1 cellular context compared by ENCODE assay signal in the genomic region with DNA sequence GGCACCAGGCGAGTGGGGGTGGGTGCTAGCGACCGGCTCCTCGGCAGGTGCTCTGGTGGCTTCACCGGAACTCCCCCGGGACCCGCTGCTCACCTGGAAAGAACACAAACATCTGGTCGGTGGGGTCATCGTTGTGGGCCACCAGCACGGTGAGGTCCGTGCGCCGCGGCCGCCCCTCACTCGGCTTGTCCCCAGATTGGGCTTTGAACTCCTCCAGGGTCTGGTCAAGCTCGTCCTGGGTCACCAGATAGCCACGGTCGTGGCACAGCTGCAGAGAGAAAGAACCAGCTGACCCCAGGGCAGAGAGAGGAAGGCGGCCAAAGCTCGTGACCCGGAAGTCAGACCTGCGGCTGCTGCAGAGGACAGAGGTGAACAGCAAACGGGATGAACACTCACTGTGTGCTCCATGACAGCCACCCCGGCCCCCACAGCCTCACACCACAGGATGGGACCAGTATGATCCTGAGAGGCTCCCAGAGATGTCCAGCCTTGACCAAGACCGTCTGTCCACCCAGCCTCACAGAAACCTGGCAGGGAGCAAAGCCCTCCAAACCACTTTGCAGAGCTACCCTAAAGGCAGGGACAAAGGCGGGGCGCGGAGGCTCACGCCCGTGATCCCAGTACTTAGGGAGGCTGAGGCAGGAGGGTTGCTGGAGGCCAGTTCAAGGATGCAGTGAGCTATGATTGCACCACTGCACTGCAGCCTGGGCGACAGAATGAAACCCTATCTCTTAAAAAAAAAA.
TF ChIP-seq lines count a peak whose summit lies in the region.

No MANE protein-coding gene starts in this region.

TF ChIP-seq in HepG2, 621 proteins besides CTCF, POLR2A, EP300 and RAD21 (continued from another document and continues in another):
- TF ChIP-seq NRL (CRISPR knock-in tag; IDR thresholded peaks at IDR 0.05; ENCODE audit: borderline replicate concordance) (0 out of 2 replicates have a peak, but pooled peaks have one; percentile 30), ZSCAN20 (CRISPR knock-in tag; IDR thresholded peaks at IDR 0.05; ENCODE audit: borderline replicate concordance) (no peak), ZNF552 (CRISPR knock-in tag; IDR thresholded peaks at IDR 0.05; ENCODE audit: borderline replicate concordance) (no peak), XRCC5 (optimal IDR thresholded peaks at IDR 0.05; ENCODE audit: low read length) (no peak), NFIC (IDR thresholded peaks at IDR 0.05; ENCODE audit: low read length) (no peak), ZNF674 (CRISPR knock-in tag; IDR thresholded peaks at IDR 0.05; ENCODE audit: low read depth) (no peak), ZBTB38 (CRISPR knock-in tag; IDR thresholded peaks at IDR 0.05) (0 out of 2 replicates have a peak, but pooled peaks have one; percentile 27), ZSCAN12 (CRISPR knock-in tag; IDR thresholded peaks at IDR 0.05) (no peak), ZNF143 (CRISPR knock-in tag; IDR thresholded peaks at IDR 0.05) (peak; percentile 52; the same call in 1 of the 2 replicates), YEATS4 (CRISPR knock-in tag; IDR thresholded peaks at IDR 0.05; ENCODE audit: borderline replicate concordance) (peak; percentile 40; the same call in 1 of the 2 replicates), ZNF644 (CRISPR knock-in tag; IDR thresholded peaks at IDR 0.05; ENCODE audit: low read depth) (no peak), ZNF652 (CRISPR knock-in tag; IDR thresholded peaks at IDR 0.05; ENCODE audit: borderline replicate concordance, low read depth) (no peak), THYN1 (CRISPR knock-in tag; IDR thresholded peaks at IDR 0.05; ENCODE audit: borderline replicate concordance, low read depth) (no peak), ZNF564 (CRISPR knock-in tag; IDR thresholded peaks at IDR 0.05) (no peak), ZNF292 (CRISPR knock-in tag; IDR thresholded peaks at IDR 0.05; ENCODE audit: borderline replicate concordance, low read depth) (no peak), NR1H2 (CRISPR knock-in tag; IDR thresholded peaks at IDR 0.05; ENCODE audit: borderline replicate concordance, low read depth) (no peak), FOXC1 (CRISPR knock-in tag; IDR thresholded peaks at IDR 0.05; ENCODE audit: borderline replicate concordance) (no peak), REPIN1 (CRISPR knock-in tag; IDR thresholded peaks at IDR 0.05; ENCODE audit: borderline replicate concordance, low read depth) (no peak), ZNF616 (CRISPR knock-in tag; IDR thresholded peaks at IDR 0.05; ENCODE audit: low read depth) (no peak), ONECUT2 (CRISPR knock-in tag; IDR thresholded peaks at IDR 0.05) (no peak), ZNF335 (CRISPR knock-in tag; IDR thresholded peaks at IDR 0.05) (peak; percentile 94), ZNF251 (CRISPR knock-in tag; IDR thresholded peaks at IDR 0.05) (no peak), ZBTB3 (CRISPR knock-in tag; IDR thresholded peaks at IDR 0.05; ENCODE audit: borderline replicate concordance, low read depth) (no peak), ZSCAN22 (CRISPR knock-in tag; IDR thresholded peaks at IDR 0.05) (no peak), ZMAT3 (CRISPR knock-in tag; conservative IDR thresholded peaks at IDR 0.05) (0 out of 2 replicates have a peak, but pooled peaks have one; percentile 29), ZNF549 (CRISPR knock-in tag; IDR thresholded peaks at IDR 0.05) (no peak), SCMH1 (CRISPR knock-in tag; IDR thresholded peaks at IDR 0.05; ENCODE audit: borderline replicate concordance) (no peak), ARNT (IDR thresholded peaks at IDR 0.05) (no peak), ZNF382 (CRISPR knock-in tag; IDR thresholded peaks at IDR 0.05; ENCODE audit: borderline replicate concordance) (no peak), RARA (CRISPR knock-in tag; IDR thresholded peaks at IDR 0.05) (peak; percentile 47; the same call in 1 of the 2 replicates), RAD51 (IDR thresholded peaks at IDR 0.05; ENCODE audit: borderline replicate concordance) (no peak), ZFX (CRISPR knock-in tag; IDR thresholded peaks at IDR 0.05; ENCODE audit: low read depth) (no peak), ETV6 (CRISPR knock-in tag; conservative IDR thresholded peaks at IDR 0.05) (no peak)
- TF ChIP-seq, protein P1, sequence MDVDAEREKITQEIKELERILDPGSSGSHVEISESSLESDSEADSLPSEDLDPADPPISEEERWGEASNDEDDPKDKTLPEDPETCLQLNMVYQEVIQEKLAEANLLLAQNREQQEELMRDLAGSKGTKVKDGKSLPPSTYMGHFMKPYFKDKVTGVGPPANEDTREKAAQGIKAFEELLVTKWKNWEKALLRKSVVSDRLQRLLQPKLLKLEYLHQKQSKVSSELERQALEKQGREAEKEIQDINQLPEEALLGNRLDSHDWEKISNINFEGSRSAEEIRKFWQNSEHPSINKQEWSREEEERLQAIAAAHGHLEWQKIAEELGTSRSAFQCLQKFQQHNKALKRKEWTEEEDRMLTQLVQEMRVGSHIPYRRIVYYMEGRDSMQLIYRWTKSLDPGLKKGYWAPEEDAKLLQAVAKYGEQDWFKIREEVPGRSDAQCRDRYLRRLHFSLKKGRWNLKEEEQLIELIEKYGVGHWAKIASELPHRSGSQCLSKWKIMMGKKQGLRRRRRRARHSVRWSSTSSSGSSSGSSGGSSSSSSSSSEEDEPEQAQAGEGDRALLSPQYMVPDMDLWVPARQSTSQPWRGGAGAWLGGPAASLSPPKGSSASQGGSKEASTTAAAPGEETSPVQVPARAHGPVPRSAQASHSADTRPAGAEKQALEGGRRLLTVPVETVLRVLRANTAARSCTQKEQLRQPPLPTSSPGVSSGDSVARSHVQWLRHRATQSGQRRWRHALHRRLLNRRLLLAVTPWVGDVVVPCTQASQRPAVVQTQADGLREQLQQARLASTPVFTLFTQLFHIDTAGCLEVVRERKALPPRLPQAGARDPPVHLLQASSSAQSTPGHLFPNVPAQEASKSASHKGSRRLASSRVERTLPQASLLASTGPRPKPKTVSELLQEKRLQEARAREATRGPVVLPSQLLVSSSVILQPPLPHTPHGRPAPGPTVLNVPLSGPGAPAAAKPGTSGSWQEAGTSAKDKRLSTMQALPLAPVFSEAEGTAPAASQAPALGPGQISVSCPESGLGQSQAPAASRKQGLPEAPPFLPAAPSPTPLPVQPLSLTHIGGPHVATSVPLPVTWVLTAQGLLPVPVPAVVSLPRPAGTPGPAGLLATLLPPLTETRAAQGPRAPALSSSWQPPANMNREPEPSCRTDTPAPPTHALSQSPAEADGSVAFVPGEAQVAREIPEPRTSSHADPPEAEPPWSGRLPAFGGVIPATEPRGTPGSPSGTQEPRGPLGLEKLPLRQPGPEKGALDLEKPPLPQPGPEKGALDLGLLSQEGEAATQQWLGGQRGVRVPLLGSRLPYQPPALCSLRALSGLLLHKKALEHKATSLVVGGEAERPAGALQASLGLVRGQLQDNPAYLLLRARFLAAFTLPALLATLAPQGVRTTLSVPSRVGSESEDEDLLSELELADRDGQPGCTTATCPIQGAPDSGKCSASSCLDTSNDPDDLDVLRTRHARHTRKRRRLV (CRISPR knock-in tag; IDR thresholded peaks at IDR 0.05), result no peak
- TF ChIP-seq, protein P2, sequence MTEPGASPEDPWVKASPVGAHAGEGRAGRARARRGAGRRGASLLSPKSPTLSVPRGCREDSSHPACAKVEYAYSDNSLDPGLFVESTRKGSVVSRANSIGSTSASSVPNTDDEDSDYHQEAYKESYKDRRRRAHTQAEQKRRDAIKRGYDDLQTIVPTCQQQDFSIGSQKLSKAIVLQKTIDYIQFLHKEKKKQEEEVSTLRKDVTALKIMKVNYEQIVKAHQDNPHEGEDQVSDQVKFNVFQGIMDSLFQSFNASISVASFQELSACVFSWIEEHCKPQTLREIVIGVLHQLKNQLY (CRISPR knock-in tag; IDR thresholded peaks at IDR 0.05), result no peak
- TF ChIP-seq, protein P3, sequence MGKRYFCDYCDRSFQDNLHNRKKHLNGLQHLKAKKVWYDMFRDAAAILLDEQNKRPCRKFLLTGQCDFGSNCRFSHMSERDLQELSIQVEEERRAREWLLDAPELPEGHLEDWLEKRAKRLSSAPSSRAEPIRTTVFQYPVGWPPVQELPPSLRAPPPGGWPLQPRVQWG (CRISPR knock-in tag; IDR thresholded peaks at IDR 0.05; ENCODE audit: borderline replicate concordance, low read depth), result no peak
- TF ChIP-seq, protein P4, sequence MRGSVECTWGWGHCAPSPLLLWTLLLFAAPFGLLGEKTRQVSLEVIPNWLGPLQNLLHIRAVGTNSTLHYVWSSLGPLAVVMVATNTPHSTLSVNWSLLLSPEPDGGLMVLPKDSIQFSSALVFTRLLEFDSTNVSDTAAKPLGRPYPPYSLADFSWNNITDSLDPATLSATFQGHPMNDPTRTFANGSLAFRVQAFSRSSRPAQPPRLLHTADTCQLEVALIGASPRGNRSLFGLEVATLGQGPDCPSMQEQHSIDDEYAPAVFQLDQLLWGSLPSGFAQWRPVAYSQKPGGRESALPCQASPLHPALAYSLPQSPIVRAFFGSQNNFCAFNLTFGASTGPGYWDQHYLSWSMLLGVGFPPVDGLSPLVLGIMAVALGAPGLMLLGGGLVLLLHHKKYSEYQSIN (CRISPR knock-in tag; IDR thresholded peaks at IDR 0.05; ENCODE audit: borderline replicate concordance), result no peak
- TF ChIP-seq, protein P5, sequence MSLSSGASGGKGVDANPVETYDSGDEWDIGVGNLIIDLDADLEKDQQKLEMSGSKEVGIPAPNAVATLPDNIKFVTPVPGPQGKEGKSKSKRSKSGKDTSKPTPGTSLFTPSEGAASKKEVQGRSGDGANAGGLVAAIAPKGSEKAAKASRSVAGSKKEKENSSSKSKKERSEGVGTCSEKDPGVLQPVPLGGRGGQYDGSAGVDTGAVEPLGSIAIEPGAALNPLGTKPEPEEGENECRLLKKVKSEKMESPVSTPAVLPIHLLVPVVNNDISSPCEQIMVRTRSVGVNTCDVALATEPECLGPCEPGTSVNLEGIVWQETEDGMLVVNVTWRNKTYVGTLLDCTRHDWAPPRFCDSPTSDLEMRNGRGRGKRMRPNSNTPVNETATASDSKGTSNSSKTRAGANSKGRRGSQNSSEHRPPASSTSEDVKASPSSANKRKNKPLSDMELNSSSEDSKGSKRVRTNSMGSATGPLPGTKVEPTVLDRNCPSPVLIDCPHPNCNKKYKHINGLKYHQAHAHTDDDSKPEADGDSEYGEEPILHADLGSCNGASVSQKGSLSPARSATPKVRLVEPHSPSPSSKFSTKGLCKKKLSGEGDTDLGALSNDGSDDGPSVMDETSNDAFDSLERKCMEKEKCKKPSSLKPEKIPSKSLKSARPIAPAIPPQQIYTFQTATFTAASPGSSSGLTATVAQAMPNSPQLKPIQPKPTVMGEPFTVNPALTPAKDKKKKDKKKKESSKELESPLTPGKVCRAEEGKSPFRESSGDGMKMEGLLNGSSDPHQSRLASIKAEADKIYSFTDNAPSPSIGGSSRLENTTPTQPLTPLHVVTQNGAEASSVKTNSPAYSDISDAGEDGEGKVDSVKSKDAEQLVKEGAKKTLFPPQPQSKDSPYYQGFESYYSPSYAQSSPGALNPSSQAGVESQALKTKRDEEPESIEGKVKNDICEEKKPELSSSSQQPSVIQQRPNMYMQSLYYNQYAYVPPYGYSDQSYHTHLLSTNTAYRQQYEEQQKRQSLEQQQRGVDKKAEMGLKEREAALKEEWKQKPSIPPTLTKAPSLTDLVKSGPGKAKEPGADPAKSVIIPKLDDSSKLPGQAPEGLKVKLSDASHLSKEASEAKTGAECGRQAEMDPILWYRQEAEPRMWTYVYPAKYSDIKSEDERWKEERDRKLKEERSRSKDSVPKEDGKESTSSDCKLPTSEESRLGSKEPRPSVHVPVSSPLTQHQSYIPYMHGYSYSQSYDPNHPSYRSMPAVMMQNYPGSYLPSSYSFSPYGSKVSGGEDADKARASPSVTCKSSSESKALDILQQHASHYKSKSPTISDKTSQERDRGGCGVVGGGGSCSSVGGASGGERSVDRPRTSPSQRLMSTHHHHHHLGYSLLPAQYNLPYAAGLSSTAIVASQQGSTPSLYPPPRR (CRISPR knock-in tag; IDR thresholded peaks at IDR 0.05; ENCODE audit: borderline replicate concordance), result no peak
- TF ChIP-seq, protein P6, sequence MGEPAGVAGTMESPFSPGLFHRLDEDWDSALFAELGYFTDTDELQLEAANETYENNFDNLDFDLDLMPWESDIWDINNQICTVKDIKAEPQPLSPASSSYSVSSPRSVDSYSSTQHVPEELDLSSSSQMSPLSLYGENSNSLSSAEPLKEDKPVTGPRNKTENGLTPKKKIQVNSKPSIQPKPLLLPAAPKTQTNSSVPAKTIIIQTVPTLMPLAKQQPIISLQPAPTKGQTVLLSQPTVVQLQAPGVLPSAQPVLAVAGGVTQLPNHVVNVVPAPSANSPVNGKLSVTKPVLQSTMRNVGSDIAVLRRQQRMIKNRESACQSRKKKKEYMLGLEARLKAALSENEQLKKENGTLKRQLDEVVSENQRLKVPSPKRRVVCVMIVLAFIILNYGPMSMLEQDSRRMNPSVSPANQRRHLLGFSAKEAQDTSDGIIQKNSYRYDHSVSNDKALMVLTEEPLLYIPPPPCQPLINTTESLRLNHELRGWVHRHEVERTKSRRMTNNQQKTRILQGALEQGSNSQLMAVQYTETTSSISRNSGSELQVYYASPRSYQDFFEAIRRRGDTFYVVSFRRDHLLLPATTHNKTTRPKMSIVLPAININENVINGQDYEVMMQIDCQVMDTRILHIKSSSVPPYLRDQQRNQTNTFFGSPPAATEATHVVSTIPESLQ (CRISPR knock-in tag; conservative IDR thresholded peaks at IDR 0.05), result no peak
- TF ChIP-seq, protein P7, sequence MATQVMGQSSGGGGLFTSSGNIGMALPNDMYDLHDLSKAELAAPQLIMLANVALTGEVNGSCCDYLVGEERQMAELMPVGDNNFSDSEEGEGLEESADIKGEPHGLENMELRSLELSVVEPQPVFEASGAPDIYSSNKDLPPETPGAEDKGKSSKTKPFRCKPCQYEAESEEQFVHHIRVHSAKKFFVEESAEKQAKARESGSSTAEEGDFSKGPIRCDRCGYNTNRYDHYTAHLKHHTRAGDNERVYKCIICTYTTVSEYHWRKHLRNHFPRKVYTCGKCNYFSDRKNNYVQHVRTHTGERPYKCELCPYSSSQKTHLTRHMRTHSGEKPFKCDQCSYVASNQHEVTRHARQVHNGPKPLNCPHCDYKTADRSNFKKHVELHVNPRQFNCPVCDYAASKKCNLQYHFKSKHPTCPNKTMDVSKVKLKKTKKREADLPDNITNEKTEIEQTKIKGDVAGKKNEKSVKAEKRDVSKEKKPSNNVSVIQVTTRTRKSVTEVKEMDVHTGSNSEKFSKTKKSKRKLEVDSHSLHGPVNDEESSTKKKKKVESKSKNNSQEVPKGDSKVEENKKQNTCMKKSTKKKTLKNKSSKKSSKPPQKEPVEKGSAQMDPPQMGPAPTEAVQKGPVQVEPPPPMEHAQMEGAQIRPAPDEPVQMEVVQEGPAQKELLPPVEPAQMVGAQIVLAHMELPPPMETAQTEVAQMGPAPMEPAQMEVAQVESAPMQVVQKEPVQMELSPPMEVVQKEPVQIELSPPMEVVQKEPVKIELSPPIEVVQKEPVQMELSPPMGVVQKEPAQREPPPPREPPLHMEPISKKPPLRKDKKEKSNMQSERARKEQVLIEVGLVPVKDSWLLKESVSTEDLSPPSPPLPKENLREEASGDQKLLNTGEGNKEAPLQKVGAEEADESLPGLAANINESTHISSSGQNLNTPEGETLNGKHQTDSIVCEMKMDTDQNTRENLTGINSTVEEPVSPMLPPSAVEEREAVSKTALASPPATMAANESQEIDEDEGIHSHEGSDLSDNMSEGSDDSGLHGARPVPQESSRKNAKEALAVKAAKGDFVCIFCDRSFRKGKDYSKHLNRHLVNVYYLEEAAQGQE (IDR thresholded peaks at IDR 0.05; ENCODE audit: borderline replicate concordance in 1 of 2, low read depth in 1 of 2, low read length in 2 of 2), result no peak
- TF ChIP-seq, protein P8, sequence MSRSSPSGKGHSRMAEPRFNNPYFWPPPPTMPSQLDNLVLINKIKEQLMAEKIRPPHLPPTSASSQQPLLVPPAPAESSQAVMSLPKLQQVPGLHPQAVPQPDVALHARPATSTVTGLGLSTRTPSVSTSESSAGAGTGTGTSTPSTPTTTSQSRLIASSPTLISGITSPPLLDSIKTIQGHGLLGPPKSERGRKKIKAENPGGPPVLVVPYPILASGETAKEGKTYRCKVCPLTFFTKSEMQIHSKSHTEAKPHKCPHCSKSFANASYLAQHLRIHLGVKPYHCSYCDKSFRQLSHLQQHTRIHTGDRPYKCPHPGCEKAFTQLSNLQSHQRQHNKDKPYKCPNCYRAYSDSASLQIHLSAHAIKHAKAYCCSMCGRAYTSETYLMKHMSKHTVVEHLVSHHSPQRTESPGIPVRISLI (CRISPR knock-in tag; IDR thresholded peaks at IDR 0.05; ENCODE audit: borderline replicate concordance), result no peak
